Comparison of ENCODE assay signal across 14 cellular contexts in the genomic region with DNA sequence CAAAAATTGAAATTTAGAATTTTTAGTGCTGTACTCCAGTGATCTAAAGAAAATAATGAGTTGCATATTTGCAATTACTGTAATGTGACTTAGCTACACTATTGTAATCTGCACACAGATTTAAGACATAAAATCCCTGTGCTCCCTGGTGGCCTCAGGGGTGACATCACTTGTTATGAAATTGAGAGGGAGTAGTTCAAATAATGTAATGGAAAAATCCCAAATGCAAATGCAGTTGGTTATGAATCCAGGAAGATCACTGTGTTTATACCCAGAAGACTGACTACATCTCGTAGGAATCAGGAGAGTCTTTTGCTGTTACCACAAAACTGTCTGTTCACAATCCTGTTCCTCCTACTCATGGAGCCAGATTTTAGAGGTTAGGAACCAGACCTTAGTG.
DNase-seq lines count a peak whose midpoint lies in the region; ATAC-seq and TF ChIP-seq lines count a peak whose summit lies in the region.
"Had no signal": no experiment of that assay in that cellular context is flagged by ENCODE, and none has a peak within 500 bp of the region (broad histone marks: within the 10 kb centered on the region; RNA-seq: fewer than 3 reads in every experiment).

No MANE protein-coding gene starts in this region.

- no peak overlapping the region for H2AFZ ChIP-seq in smooth muscle cell (ENCODE audit: low read depth)

- TF ChIP-seq CTCF in heart right ventricle (IDR thresholded peaks at IDR 0.05) (no peak), smooth muscle cell (IDR thresholded peaks at IDR 0.05; ENCODE audit: borderline replicate concordance, insufficient read depth, poor library complexity, severe bottlenecking) (no peak), progenitor cell of endocrine pancreas (IDR thresholded peaks at IDR 0.05; ENCODE audit: unreplicated experiment) (no peak)

- H3K9me3 ChIP-seq in heart right ventricle (no peaks in the 10 kb centered on the region), smooth muscle cell (replicated peaks; ENCODE audit: low read depth) (no peaks in the 10 kb centered on the region)

- intact Hi-C loops in heart right ventricle (cut with DNase I) = no loop called here

- H3K4me2 ChIP-seq in smooth muscle cell = peak overlapping the region; percentile 73

- H3K36me3 ChIP-seq in heart right ventricle (no peaks in the 10 kb centered on the region), smooth muscle cell (ENCODE audit: low read depth) (no peaks in the 10 kb centered on the region)

- H3K27ac ChIP-seq in heart right ventricle = peak overlapping the region in 8 of 10 donors; percentile 2 to 77 (median 58)
- H3K27ac ChIP-seq in smooth muscle cell (ENCODE audit: low read depth) = peak overlapping the region; percentile 100

- peak; percentile 74 for DNase-seq in GM04504 (ENCODE audit: low read depth)
- peak; percentile 92 for DNase-seq in amniotic epithelial cell (ENCODE audit: low read depth)
- peak; percentile 13 to 28 for DNase-seq in heart right ventricle
- no peak for DNase-seq in smooth muscle cell (lab: John Stamatoyannopoulos, UW; ENCODE audit: unreplicated experiment)
- DNase-seq in progenitor cell of endocrine pancreas (ENCODE audit: low spot score, unreplicated experiment) = no peak
- no peak for DNase-seq in NCI-H2196 treated with DMSO at 0.1 percent for 48 hours (lab: John Stamatoyannopoulos, UW; ENCODE audit: unreplicated experiment)
- no peak for DNase-seq in effector CD4-positive, alpha-beta T cell
- DNase-seq in G401 (ENCODE audit: low spot score) = no peak
- DNase-seq: activated CD8-positive, alpha-beta memory T cell treated with anti-CD3 and anti-CD28 coated beads, Interleukin-2, amount 10 ng/mL, durations not matched to agents 7 days and 5 days; Karpas-422; NCI-H2171 treated with DMSO at 0.1 percent for 48 hours had no signal

- peaks cover 6% of the 10 kb centered on the region for H3K4me1 Mint-ChIP-seq in progenitor cell of endocrine pancreas (ENCODE audit: low read depth)
- H3K4me1 Mint-ChIP-seq: activated CD8-positive, alpha-beta memory T cell treated with anti-CD3 and anti-CD28 coated beads, Interleukin-2, amount 10 ng/mL, durations not matched to agents 7 days and 5 days; activated naive CD4-positive, alpha-beta T cell treated with anti-CD3 and anti-CD28 coated beads, Interleukin-2, amount 50 U/mL, for 24 hours had no signal

- peak in 7 of 8 donors; percentile 55 to 92 (median 81) for ATAC-seq in heart right ventricle
- ATAC-seq: activated CD8-positive, alpha-beta memory T cell treated with anti-CD3 and anti-CD28 coated beads, Interleukin-2, amount 10 ng/mL, durations not matched to agents 7 days and 5 days; Panc1 had no signal

- H3K4me3 Mint-ChIP-seq in progenitor cell of endocrine pancreas (ENCODE audit: low read depth) = no peak overlapping the region
- H3K4me3 Mint-ChIP-seq: activated CD8-positive, alpha-beta memory T cell treated with anti-CD3 and anti-CD28 coated beads, Interleukin-2, amount 10 ng/mL, durations not matched to agents 7 days and 5 days; activated naive CD4-positive, alpha-beta T cell treated with anti-CD3 and anti-CD28 coated beads, Interleukin-2, amount 50 U/mL, for 24 hours had no signal

- H3K4me3 ChIP-seq in heart right ventricle = no peak overlapping the region
- H3K4me3 ChIP-seq in smooth muscle cell = no peak overlapping the region
- H3K4me3 ChIP-seq: skin epidermis had no signal

- H3K36me3 Mint-ChIP-seq in progenitor cell of endocrine pancreas (ENCODE audit: insufficient read depth) = no peaks in the 10 kb centered on the region
- H3K36me3 Mint-ChIP-seq: activated CD8-positive, alpha-beta memory T cell treated with anti-CD3 and anti-CD28 coated beads, Interleukin-2, amount 10 ng/mL, durations not matched to agents 7 days and 5 days; activated naive CD4-positive, alpha-beta T cell treated with anti-CD3 and anti-CD28 coated beads, Interleukin-2, amount 50 U/mL, for 24 hours had no signal

- H4K20me1 ChIP-seq in smooth muscle cell (ENCODE audit: low read depth) = no peaks in the 10 kb centered on the region

- WGBS in heart right ventricle, 2 donors = 41 to 47% methylated on average over 1 of the region's 1 CpG
- 24% methylated on average over 1 of the region's 1 CpG for WGBS in smooth muscle cell (ENCODE audit: low lambda C conversion rate)

- no peaks in the 10 kb centered on the region for H3K9me3 Mint-ChIP-seq in progenitor cell of endocrine pancreas (ENCODE audit: low read depth)
- H3K9me3 Mint-ChIP-seq: activated naive CD4-positive, alpha-beta T cell treated with anti-CD3 and anti-CD28 coated beads, Interleukin-2, amount 50 U/mL, for 24 hours had no signal

- no peaks in the 10 kb centered on the region for H3K27me3 Mint-ChIP-seq in progenitor cell of endocrine pancreas

- H3K4me1 ChIP-seq in heart right ventricle (peaks cover 0 to 7% (median 0%) of the 10 kb centered on the region in 9 donors), smooth muscle cell (ENCODE audit: low read depth) (peaks cover 10% of the 10 kb centered on the region)

- in situ Hi-C loops in G401 (cut with HindIII; ENCODE audit: low sequenced_read_pairs) = no loop called here

- H3K79me2 ChIP-seq in smooth muscle cell (ENCODE audit: low read depth) = no peaks in the 10 kb centered on the region

- H3K27me3 ChIP-seq in heart right ventricle = no peaks in the 10 kb centered on the region
- no peaks in the 10 kb centered on the region for H3K27me3 ChIP-seq in smooth muscle cell (ENCODE audit: low read depth)

- no peak overlapping the region for H3K27ac Mint-ChIP-seq in progenitor cell of endocrine pancreas
- H3K27ac Mint-ChIP-seq: activated CD8-positive, alpha-beta memory T cell treated with anti-CD3 and anti-CD28 coated beads, Interleukin-2, amount 10 ng/mL, durations not matched to agents 7 days and 5 days; activated naive CD4-positive, alpha-beta T cell treated with anti-CD3 and anti-CD28 coated beads, Interleukin-2, amount 50 U/mL, for 24 hours had no signal

- H3K9ac ChIP-seq in smooth muscle cell (ENCODE audit: low read depth) = peak overlapping the region; percentile 88

- peaks cover 4% of the 10 kb centered on the region for H3F3A ChIP-seq in smooth muscle cell (ENCODE audit: low read depth)

Comparison
In these comparisons a context has a peak if more than half of its experiments do, and no peak if none do; other contexts are left out.
1. DNase-seq: peak in GM04504 (single experiment), amniotic epithelial cell (single experiment) and heart right ventricle (2 of 2); none in smooth muscle cell (single experiment), progenitor cell of endocrine pancreas (single experiment), NCI-H2196 treated with DMSO at 0.1 percent for 48 hours (single experiment), effector CD4-positive, alpha-beta T cell (single experiment) and G401 (single experiment).